10 cellular contexts compared by ENCODE assay signal in genomic region chr15:42499888-42500609, GRCh38. TPM values are rescaled to one million over a fixed set of nuclear protein-coding genes. Genes with fewer than 3 reads are reported as not detected.
A peak's percentile ranks its signal among the peaks of the same experiment; 100 is the strongest.
DNase-seq lines count a peak whose midpoint lies in the region; ATAC-seq and TF ChIP-seq lines count a peak whose summit lies in the region.
"Had no signal": no experiment of that assay in that cellular context is flagged by ENCODE, and none has a peak within 500 bp of the region (broad histone marks: within the 10 kb centered on the region; RNA-seq: fewer than 3 reads in every experiment).

No MANE protein-coding gene starts in this region.

- H3K27me3 Mint-ChIP-seq in stimulated activated naive CD8-positive, alpha-beta T cell treated with anti-CD3 and anti-CD28 coated beads, Interleukin-15, Interleukin-2, amounts not matched to agents 100 ng/mL and 50 ng/mL, for 24 hours, result no peaks in the 10 kb centered on the region
- no peaks in the 10 kb centered on the region for H3K27me3 Mint-ChIP-seq in stimulated activated naive CD8-positive, alpha-beta T cell treated with anti-CD3 and anti-CD28 coated beads, Interleukin-15, amount 100 ng/mL, for 72 hours
- H3K27me3 Mint-ChIP-seq in central memory CD8-positive, alpha-beta T cell, result no peaks in the 10 kb centered on the region
- no peaks in the 10 kb centered on the region for H3K27me3 Mint-ChIP-seq in naive B cell
- H3K27me3 Mint-ChIP-seq in activated CD8-positive, alpha-beta T cell treated with anti-CD3 and anti-CD28 coated beads for 36 hours, result no peaks in the 10 kb centered on the region
- no peaks in the 10 kb centered on the region for H3K27me3 Mint-ChIP-seq in natural killer cell treated with Interleukin-12 subunit alpha and Interleukin-12 subunit beta and Interleukin-15 and Interleukin-18, amount 100 ng/mL, for 72 hours

- CTCF ChIA-PET in activated CD8-positive, alpha-beta T cell treated with anti-CD3 and anti-CD28 coated beads for 36 hours (lab: Charles Lee), result interaction anchor here (0.8 to 2.2 kb wide), 2 partner anchors 10 to 52 kb away, joined by 3 to 7 read pairs; partner anchors contain the start of gene ZNF106

- no peak for ATAC-seq in stimulated activated naive CD8-positive, alpha-beta T cell treated with anti-CD3 and anti-CD28 coated beads, Interleukin-15, amount 100 ng/mL, for 72 hours
- ATAC-seq in central memory CD8-positive, alpha-beta T cell (replicated peaks; ENCODE audit: extremely low read depth, poor library complexity, severe bottlenecking), result no peak
- no peak for ATAC-seq in naive B cell (ENCODE audit: low read depth in 2 of 2)
- no peak for ATAC-seq in activated CD8-positive, alpha-beta T cell treated with anti-CD3 and anti-CD28 coated beads for 36 hours
- ATAC-seq in natural killer cell treated with Interleukin-12 subunit alpha and Interleukin-12 subunit beta and Interleukin-15 and Interleukin-18, amount 100 ng/mL, for 72 hours, result no peak

- intact Hi-C loops in activated CD8-positive, alpha-beta T cell treated with anti-CD3 and anti-CD28 coated beads for 36 hours (cut with micrococcal nuclease), result loop anchor here (10.0 kb wide), 1 partner anchor 345 kb away; no protein-coding TSS in a partner anchor

- no peak for TF ChIP-seq CTCF in activated CD8-positive, alpha-beta T cell treated with anti-CD3 and anti-CD28 coated beads for 36 hours (IDR thresholded peaks at IDR 0.05)

- H3K9me3 Mint-ChIP-seq in stimulated activated naive CD8-positive, alpha-beta T cell treated with anti-CD3 and anti-CD28 coated beads, Interleukin-15, Interleukin-2, amounts not matched to agents 100 ng/mL and 50 ng/mL, for 24 hours, result no peaks in the 10 kb centered on the region
- no peaks in the 10 kb centered on the region for H3K9me3 Mint-ChIP-seq in stimulated activated naive CD8-positive, alpha-beta T cell treated with anti-CD3 and anti-CD28 coated beads, Interleukin-15, amount 100 ng/mL, for 72 hours
- H3K9me3 Mint-ChIP-seq in central memory CD8-positive, alpha-beta T cell, result no peaks in the 10 kb centered on the region
- no peaks in the 10 kb centered on the region for H3K9me3 Mint-ChIP-seq in naive B cell
- no peaks in the 10 kb centered on the region for H3K9me3 Mint-ChIP-seq in activated CD8-positive, alpha-beta T cell treated with anti-CD3 and anti-CD28 coated beads for 36 hours
- no peaks in the 10 kb centered on the region for H3K9me3 Mint-ChIP-seq in natural killer cell treated with Interleukin-12 subunit alpha and Interleukin-12 subunit beta and Interleukin-15 and Interleukin-18, amount 100 ng/mL, for 72 hours
- H3K9me3 Mint-ChIP-seq: activated naive CD4-positive, alpha-beta T cell treated with anti-CD3 and anti-CD28 coated beads for 36 hours had no signal

- POLR2A ChIA-PET in activated CD8-positive, alpha-beta T cell treated with anti-CD3 and anti-CD28 coated beads for 36 hours (lab: Charles Lee), result interaction anchor here (1.0 kb wide), 1 partner anchor 9 kb away, joined by 4 read pairs; the partner anchor contains the start of gene ZNF106

- peaks cover 62% of the 10 kb centered on the region for H3K4me1 Mint-ChIP-seq in stimulated activated naive CD8-positive, alpha-beta T cell treated with anti-CD3 and anti-CD28 coated beads, Interleukin-15, Interleukin-2, amounts not matched to agents 100 ng/mL and 50 ng/mL, for 24 hours (ENCODE audit: low read depth)
- H3K4me1 Mint-ChIP-seq in stimulated activated naive CD8-positive, alpha-beta T cell treated with anti-CD3 and anti-CD28 coated beads, Interleukin-15, amount 100 ng/mL, for 72 hours, result peaks cover 54% of the 10 kb centered on the region
- peaks cover 49% of the 10 kb centered on the region for H3K4me1 Mint-ChIP-seq in central memory CD8-positive, alpha-beta T cell
- H3K4me1 Mint-ChIP-seq in naive B cell, result peaks cover 54 to 93% (median 75%) of the 10 kb centered on the region in 3 donors
- peaks cover 47% of the 10 kb centered on the region for H3K4me1 Mint-ChIP-seq in activated CD8-positive, alpha-beta T cell treated with anti-CD3 and anti-CD28 coated beads for 36 hours (ENCODE audit: low read depth)
- peaks cover 28 to 35% of the 10 kb centered on the region in 2 donors for H3K4me1 Mint-ChIP-seq in natural killer cell treated with Interleukin-12 subunit alpha and Interleukin-12 subunit beta and Interleukin-15 and Interleukin-18, amount 100 ng/mL, for 72 hours (ENCODE audit: low read depth in 2 of 2)

- H3K27ac Mint-ChIP-seq in stimulated activated naive CD8-positive, alpha-beta T cell treated with anti-CD3 and anti-CD28 coated beads, Interleukin-15, Interleukin-2, amounts not matched to agents 100 ng/mL and 50 ng/mL, for 24 hours, result peak overlapping the region; percentile 55
- H3K27ac Mint-ChIP-seq in stimulated activated naive CD8-positive, alpha-beta T cell treated with anti-CD3 and anti-CD28 coated beads, Interleukin-15, amount 100 ng/mL, for 72 hours, result no peak overlapping the region
- peak overlapping the region; percentile 70 for H3K27ac Mint-ChIP-seq in central memory CD8-positive, alpha-beta T cell (ENCODE audit: low read depth)
- peak overlapping the region; percentile 22 to 96 (median 92) for H3K27ac Mint-ChIP-seq in naive B cell
- H3K27ac Mint-ChIP-seq in activated CD8-positive, alpha-beta T cell treated with anti-CD3 and anti-CD28 coated beads for 36 hours, result no peak overlapping the region
- no peak overlapping the region for H3K27ac Mint-ChIP-seq in natural killer cell treated with Interleukin-12 subunit alpha and Interleukin-12 subunit beta and Interleukin-15 and Interleukin-18, amount 100 ng/mL, for 72 hours
- H3K27ac Mint-ChIP-seq: activated naive CD4-positive, alpha-beta T cell treated with anti-CD3 and anti-CD28 coated beads for 36 hours had no signal

- no peak for DNase-seq in stimulated activated naive CD8-positive, alpha-beta T cell treated with anti-CD3 and anti-CD28 coated beads, Interleukin-15, amount 100 ng/mL, for 72 hours
- DNase-seq in central memory CD8-positive, alpha-beta T cell (ENCODE audit: low spot score in 2 of 2), result no peak
- DNase-seq in naive B cell (no peak), NCI-H524 (lab: John Stamatoyannopoulos, UW) (no peak), DMS153 (lab: John Stamatoyannopoulos, UW) (no peak)
- DNase-seq in activated CD8-positive, alpha-beta T cell treated with anti-CD3 and anti-CD28 coated beads for 36 hours, result no peak
- no peak for DNase-seq in natural killer cell treated with Interleukin-12 subunit alpha and Interleukin-12 subunit beta and Interleukin-15 and Interleukin-18, amount 100 ng/mL, for 72 hours (ENCODE audit: low spot score)
- DNase-seq: activated naive CD4-positive, alpha-beta T cell treated with anti-CD3 and anti-CD28 coated beads for 36 hours; NCI-H526 had no signal

- H3K36me3 Mint-ChIP-seq in stimulated activated naive CD8-positive, alpha-beta T cell treated with anti-CD3 and anti-CD28 coated beads, Interleukin-15, Interleukin-2, amounts not matched to agents 100 ng/mL and 50 ng/mL, for 24 hours (ENCODE audit: low read depth), result no peaks in the 10 kb centered on the region
- H3K36me3 Mint-ChIP-seq in central memory CD8-positive, alpha-beta T cell (ENCODE audit: insufficient read depth), result peaks cover 4% of the 10 kb centered on the region
- H3K36me3 Mint-ChIP-seq in naive B cell, result peaks cover 0 to 8% of the 10 kb centered on the region in 2 donors
- H3K36me3 Mint-ChIP-seq in activated CD8-positive, alpha-beta T cell treated with anti-CD3 and anti-CD28 coated beads for 36 hours (ENCODE audit: low read depth), result no peaks in the 10 kb centered on the region
- no peaks in the 10 kb centered on the region for H3K36me3 Mint-ChIP-seq in natural killer cell treated with Interleukin-12 subunit alpha and Interleukin-12 subunit beta and Interleukin-15 and Interleukin-18, amount 100 ng/mL, for 72 hours

- H3K4me3 Mint-ChIP-seq in stimulated activated naive CD8-positive, alpha-beta T cell treated with anti-CD3 and anti-CD28 coated beads, Interleukin-15, Interleukin-2, amounts not matched to agents 100 ng/mL and 50 ng/mL, for 24 hours, result no peak overlapping the region
- no peak overlapping the region for H3K4me3 Mint-ChIP-seq in stimulated activated naive CD8-positive, alpha-beta T cell treated with anti-CD3 and anti-CD28 coated beads, Interleukin-15, amount 100 ng/mL, for 72 hours
- no peak overlapping the region for H3K4me3 Mint-ChIP-seq in central memory CD8-positive, alpha-beta T cell
- H3K4me3 Mint-ChIP-seq in naive B cell, result peak overlapping the region in 3 of 8 donors; percentile 9 to 51 (median 47)
- no peak overlapping the region for H3K4me3 Mint-ChIP-seq in activated CD8-positive, alpha-beta T cell treated with anti-CD3 and anti-CD28 coated beads for 36 hours
- H3K4me3 Mint-ChIP-seq in natural killer cell treated with Interleukin-12 subunit alpha and Interleukin-12 subunit beta and Interleukin-15 and Interleukin-18, amount 100 ng/mL, for 72 hours, result no peak overlapping the region
- H3K4me3 Mint-ChIP-seq: activated naive CD4-positive, alpha-beta T cell treated with anti-CD3 and anti-CD28 coated beads for 36 hours had no signal

RNA-seq across cellular contexts. Expression of gene SNAP23, which starts 4.6 kb away (rescaled TPM):
- polyA plus RNA-seq in naive B cell (ENCODE audit: low read depth in 6 of 6), result 100 to 1,000 TPM; 156 to 209 (median 175) TPM
- total RNA-seq in activated CD8-positive, alpha-beta T cell treated with anti-CD3 and anti-CD28 coated beads for 36 hours, result 10 to 100 TPM; 31.2 to 33.1 TPM
- 10 to 100 TPM; 59.2 to 72.6 TPM for total RNA-seq in natural killer cell treated with Interleukin-12 subunit alpha and Interleukin-12 subunit beta and Interleukin-15 and Interleukin-18, amount 100 ng/mL, for 72 hours

RNA-seq across cellular contexts. Expression of gene ZNF106, which starts 9.1 kb away (rescaled TPM):
- polyA plus RNA-seq in naive B cell (ENCODE audit: low read depth in 6 of 6), result 10 to 100 TPM; 24.1 to 87.1 (median 52.0) TPM
- 10 to 100 TPM; 46.4 to 46.6 TPM for total RNA-seq in activated CD8-positive, alpha-beta T cell treated with anti-CD3 and anti-CD28 coated beads for 36 hours
- 10 to 100 TPM; 53.5 to 55.9 TPM for total RNA-seq in natural killer cell treated with Interleukin-12 subunit alpha and Interleukin-12 subunit beta and Interleukin-15 and Interleukin-18, amount 100 ng/mL, for 72 hours

RNA-seq across cellular contexts. Expression of gene LRRC57, which starts 48.5 kb away (rescaled TPM):
- polyA plus RNA-seq in naive B cell (ENCODE audit: low read depth in 6 of 6), result 1 to 10 TPM in 5 of 6 donors, under 1 TPM in 1; 0.06 to 8.1 (median 7.0) TPM
- 10 to 100 TPM; 13.7 to 15.1 TPM for total RNA-seq in activated CD8-positive, alpha-beta T cell treated with anti-CD3 and anti-CD28 coated beads for 36 hours
- total RNA-seq in natural killer cell treated with Interleukin-12 subunit alpha and Interleukin-12 subunit beta and Interleukin-15 and Interleukin-18, amount 100 ng/mL, for 72 hours, result 10 to 100 TPM; 25.4 to 41.3 TPM

RNA-seq across cellular contexts. Expression of gene HAUS2, which starts 48.6 kb away (rescaled TPM):
- 10 to 100 TPM; 13.1 to 32.8 (median 22.3) TPM for polyA plus RNA-seq in naive B cell (ENCODE audit: low read depth in 6 of 6)
- total RNA-seq in activated CD8-positive, alpha-beta T cell treated with anti-CD3 and anti-CD28 coated beads for 36 hours, result 10 to 100 TPM; 45.3 to 48.8 TPM
- total RNA-seq in natural killer cell treated with Interleukin-12 subunit alpha and Interleukin-12 subunit beta and Interleukin-15 and Interleukin-18, amount 100 ng/mL, for 72 hours, result 10 to 100 TPM; 29.4 to 36.4 TPM

Comparison
In these comparisons a context has a peak if more than half of its experiments do, and no peak if none do; other contexts are left out.
1. H3K27ac Mint-ChIP-seq: peak in stimulated activated naive CD8-positive, alpha-beta T cell treated with anti-CD3 and anti-CD28 coated beads, Interleukin-15, Interleukin-2, amounts not matched to agents 100 ng/mL and 50 ng/mL, for 24 hours (single experiment), central memory CD8-positive, alpha-beta T cell (single experiment) and naive B cell (6 of 6); none in stimulated activated naive CD8-positive, alpha-beta T cell treated with anti-CD3 and anti-CD28 coated beads, Interleukin-15, amount 100 ng/mL, for 72 hours (0 of 2), activated CD8-positive, alpha-beta T cell treated with anti-CD3 and anti-CD28 coated beads for 36 hours (single experiment) and natural killer cell treated with Interleukin-12 subunit alpha and Interleukin-12 subunit beta and Interleukin-15 and Interleukin-18, amount 100 ng/mL, for 72 hours (0 of 2).